8 cellular contexts compared by ENCODE assay signal in genomic region chrX:56233682-56234081, GRCh38. TPM values are rescaled to one million over a fixed set of nuclear protein-coding genes. Genes with fewer than 3 reads are reported as not detected.
DNase-seq lines count a peak whose midpoint lies in the region; ATAC-seq, FAIRE-seq and TF ChIP-seq lines count a peak whose summit lies in the region.

No MANE protein-coding gene starts in this region.

- in situ Hi-C loops in HAP-1 (cut with MboI; ENCODE audit: low sequenced_read_pairs) = no loop called here

- H3K9me3 ChIP-seq in tibial nerve (no peaks in the 10 kb centered on the region), HAP-1 (no peaks in the 10 kb centered on the region)

- DNase-seq in CD1c-positive myeloid dendritic cell (ENCODE audit: extremely low spot score) (peak; percentile 48), GM19239 (ENCODE audit: insufficient read length, low spot score) (peak; percentile 18), left colon (peak; percentile 45 to 59), tibial nerve (ENCODE audit: low spot score in 2 of 2) (peak; percentile 24 to 52), H4 (ENCODE audit: low spot score) (no peak), HAP-1 (ENCODE audit: low spot score in 2 of 2) (no peak)
- DNase-seq in central memory CD4-positive, alpha-beta T cell = peak; percentile 12

- H3K4me3 ChIP-seq in tibial nerve = peak overlapping the region; percentile 21 to 60 (median 46)
- H3K4me3 ChIP-seq in HAP-1 = no peak overlapping the region

- FAIRE-seq in GM19239 (lab: Jason Lieb, UNC) = peak; percentile 93

- peak in 1 of 5 experiments; percentile 8 for TF ChIP-seq CTCF in tibial nerve (IDR thresholded peaks at IDR 0.05)

- ATAC-seq in HG03378 (IDR thresholded peaks at IDR 0.05; ENCODE audit: unreplicated experiment) (peak; percentile 88), left colon (peak; percentile 62)

- TF ChIP-seq EP300 in tibial nerve (IDR thresholded peaks at IDR 0.05) = peak in 1 of 2 donors; percentile 50

- peak in 1 of 2 donors; percentile 36 for TF ChIP-seq POLR2A in tibial nerve (IDR thresholded peaks at IDR 0.05)

- intact Hi-C loops in left colon (cut with DNase I, micrococcal nuclease) = no loop called here

- H3K27ac ChIP-seq in tibial nerve = peak overlapping the region; percentile 15 to 88 (median 78)

- WGBS in tibial nerve, 2 donors = 10 to 18% methylated on average over 8 of the region's 8 CpGs

- H3K27me3 ChIP-seq in tibial nerve (peaks cover 0 to 12% of the 10 kb centered on the region in 2 donors), HAP-1 (ENCODE audit: low read depth) (no peaks in the 10 kb centered on the region)

- peaks cover 0 to 18% (median 0%) of the 10 kb centered on the region in 4 donors for H3K4me1 ChIP-seq in tibial nerve
- no peaks in the 10 kb centered on the region for H3K4me1 ChIP-seq in HAP-1

- H3K36me3 ChIP-seq in tibial nerve = no peaks in the 10 kb centered on the region
- no peaks in the 10 kb centered on the region for H3K36me3 ChIP-seq in HAP-1 (replicated peaks)

RNA-seq across cellular contexts. Expression of gene KLF8, which starts 1.5 kb away (rescaled TPM):
- 1 to 10 TPM; 2.4 to 3.8 TPM for total RNA-seq in left colon
- 10 to 100 TPM; 20.5 to 28.8 (median 24.1) TPM for total RNA-seq in tibial nerve
- total RNA-seq in H4 (2014; rRNA removed; shearing (Covaris generic)) = 0.12 TPM in 1 of 2 replicates, not detected in the other

Comparison
In these comparisons a context has a peak if more than half of its experiments do, and no peak if none do; other contexts are left out.
1. DNase-seq: peak in CD1c-positive myeloid dendritic cell (single experiment), GM19239 (single experiment), central memory CD4-positive, alpha-beta T cell (single experiment), left colon (2 of 2) and tibial nerve (2 of 2); none in H4 (single experiment) and HAP-1 (0 of 2).
2. RNA of gene KLF8, which starts 1.5 kb away (total RNA-seq): 20.5 to 28.8 TPM in tibial nerve; 2.4 to 3.8 TPM in left colon and 0.12 TPM in H4; every median in the first group is over 4 times any median in the second.